In genomic region chr11:118145285-118146227, GRCh38 we compare ENCODE assay signal across 7 cellular contexts. TPM values are rescaled to one million over a fixed set of nuclear protein-coding genes. Genes with fewer than 3 reads are reported as not detected.
A peak's percentile ranks its signal among the peaks of the same experiment; 100 is the strongest.
DNase-seq lines count a peak whose midpoint lies in the region; ATAC-seq, FAIRE-seq and TF ChIP-seq lines count a peak whose summit lies in the region.

No MANE protein-coding gene starts in this region.

- H3K9me3 Mint-ChIP-seq in activated B cell treated with CpG ODN at 0.5 μM for 24 hours = no peaks in the 10 kb centered on the region

- peaks cover 68% of the 10 kb centered on the region for H3K27me3 Mint-ChIP-seq in activated B cell treated with CpG ODN at 0.5 μM for 24 hours

- ATAC-seq in GM18499 (IDR thresholded peaks at IDR 0.05; ENCODE audit: insufficient read depth, unreplicated experiment) = peak; percentile 80
- ATAC-seq in HG03025 (IDR thresholded peaks at IDR 0.05; ENCODE audit: low FRiP score, unreplicated experiment) = peak; percentile 73
- peak; percentile 99 for ATAC-seq in activated B cell treated with CpG ODN at 0.5 μM for 24 hours (ENCODE audit: low read depth)

- no peak overlapping the region for H3K27ac Mint-ChIP-seq in activated B cell treated with CpG ODN at 0.5 μM for 24 hours

- no peaks in the 10 kb centered on the region for H3K36me3 Mint-ChIP-seq in activated B cell treated with CpG ODN at 0.5 μM for 24 hours (ENCODE audit: low read depth)

- H3K4me3 ChIP-seq in spleen = peak overlapping the region; percentile 60 to 91 (median 65)

- WGBS in spleen, 5 donors = 0 to 2% (median 1%) methylated on average over 25 to 78 of the region's 78 CpGs

- CTCF ChIA-PET in activated B cell treated with CpG ODN at 0.5 μM for 24 hours (lab: Charles Lee) = interaction anchor here (1.3 to 5.1 kb wide), 5 partner anchors 25 to 464 kb away, joined by 4 to 46 read pairs (median 4); no protein-coding TSS in a partner anchor

- peaks cover 0 to 84% (median 26%) of the 10 kb centered on the region in 7 donors for H3K27me3 ChIP-seq in spleen (replicated peaks in 1 of 7)

- H3K27ac ChIP-seq in caudate nucleus (ENCODE audit: low read depth, low read length) (peak overlapping the region; percentile 24), spleen (peak overlapping the region in 1 of 8 donors; percentile 39)

- DNase-seq in NCI-H2171 treated with DMSO at 0.1 percent for 48 hours (lab: John Stamatoyannopoulos, UW) (peak; percentile 88), activated B cell treated with CpG ODN at 0.5 μM for 24 hours (peak; percentile 74), caudate nucleus (lab: John Stamatoyannopoulos, UW) (peak in 56 of 61 donors; percentile 16 to 92 (median 56)), spleen (peak; percentile 94)

- POLR2A ChIA-PET in activated B cell treated with CpG ODN at 0.5 μM for 24 hours (lab: Charles Lee) = no interaction called here

- no peak for TF ChIP-seq POLR2A in spleen (IDR thresholded peaks at IDR 0.05)

- peaks cover 5% of the 10 kb centered on the region for H3K4me1 Mint-ChIP-seq in activated B cell treated with CpG ODN at 0.5 μM for 24 hours

- FAIRE-seq in islet of Langerhans (lab: Jason Lieb, UNC) = peak; percentile 45

- H3K36me3 ChIP-seq in spleen = no peaks in the 10 kb centered on the region

- no peaks in the 10 kb centered on the region for H3K9me3 ChIP-seq in spleen

- H3K4me1 ChIP-seq in spleen = peaks cover 4 to 30% (median 9%) of the 10 kb centered on the region in 6 donors

- peak overlapping the region; percentile 82 for H3K4me3 Mint-ChIP-seq in activated B cell treated with CpG ODN at 0.5 μM for 24 hours

- intact Hi-C loops in activated B cell treated with CpG ODN at 0.5 μM for 24 hours (cut with micrococcal nuclease) (loop anchor here (1.0 to 5.0 kb wide), 9 partner anchors 26 to 545 kb away; partner anchors contain the start of genes IFT46 and UBE4A), spleen (cut with DNase I; ENCODE audit: low total_unique reads) (no loop called here)

- no peak for TF ChIP-seq CTCF in activated B cell treated with CpG ODN at 0.5 μM for 24 hours (IDR thresholded peaks at IDR 0.05)
- TF ChIP-seq CTCF in spleen (IDR thresholded peaks at IDR 0.05 in 8 of 11, conservative IDR thresholded peaks at IDR 0.05 in 3 of 11) = peak; percentile 90 to 98 (median 95)

RNA-seq across cellular contexts. Expression of gene SCN4B, which starts 7.1 kb away (rescaled TPM):
- not detected in 2 replicates for total RNA-seq in activated B cell treated with CpG ODN at 0.5 μM for 24 hours
- 1 to 10 TPM in 1 of 7 donors, under 1 TPM in 4, not detected in 2; 0.23 to 1.9 (median 0.47) TPM for total RNA-seq in spleen
- under 1 TPM; 0.06 to 0.37 (median 0.14) TPM for polyA plus RNA-seq in spleen

RNA-seq across cellular contexts. Expression of gene SCN2B, which starts 30.9 kb away (rescaled TPM):
- total RNA-seq in activated B cell treated with CpG ODN at 0.5 μM for 24 hours = not detected in 2 replicates
- under 1 TPM in 3 of 7 donors, not detected in 4; 0.03 to 0.15 (median 0.14) TPM for total RNA-seq in spleen
- under 1 TPM; 0.02 to 0.04 (median 0.03) TPM for polyA plus RNA-seq in spleen

RNA-seq across cellular contexts. Expression of gene SMIM35, which starts 58.8 kb away (rescaled TPM):
- total RNA-seq in activated B cell treated with CpG ODN at 0.5 μM for 24 hours = 1.8 and 1.9 TPM in 2 replicates
- 1 to 10 TPM in 1 of 7 donors, under 1 TPM in 6; 0.20 to 1.3 (median 0.46) TPM for total RNA-seq in spleen
- polyA plus RNA-seq in spleen = under 1 TPM; 0.16 to 0.59 (median 0.33) TPM
